1 cellular context compared by ENCODE assay signal in the genomic region with DNA sequence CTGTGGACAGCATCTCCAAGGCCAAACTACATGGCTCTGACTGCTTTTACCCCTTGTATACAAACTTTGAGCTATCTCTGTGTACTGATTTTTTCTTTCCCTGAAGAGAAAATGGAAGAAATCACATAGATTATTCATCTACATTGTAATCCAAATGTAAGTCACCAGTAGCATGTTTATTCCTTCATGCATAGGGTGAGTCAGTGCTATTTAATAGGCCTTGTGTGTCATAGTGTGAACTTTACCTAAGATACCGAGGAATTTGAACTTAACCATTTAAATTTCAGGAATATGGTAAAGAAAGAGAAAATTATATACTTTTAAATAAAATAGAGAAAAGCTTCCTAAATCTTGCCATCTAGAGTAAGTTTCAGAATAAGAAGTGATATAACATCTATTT.
TF ChIP-seq lines count a peak whose summit lies in the region.

No MANE protein-coding gene starts in this region.

TF ChIP-seq in HepG2, 621 proteins besides CTCF, POLR2A, EP300 and RAD21:
- TF ChIP-seq ZEB1 (IDR thresholded peaks at IDR 0.05; ENCODE audit: insufficient replicate concordance, low read depth) (no peak), TRIM24 (CRISPR knock-in tag; IDR thresholded peaks at IDR 0.05) (no peak), PHF21A (CRISPR knock-in tag; IDR thresholded peaks at IDR 0.05) (no peak), JARID2 (CRISPR knock-in tag; IDR thresholded peaks at IDR 0.05; ENCODE audit: insufficient replicate concordance) (no peak), ZNF652 (CRISPR knock-in tag; IDR thresholded peaks at IDR 0.05; ENCODE audit: borderline replicate concordance, low read depth) (peak; percentile 64; the same call in 1 of the 2 replicates), HCFC1 (IDR thresholded peaks at IDR 0.05; ENCODE audit: low read depth, low read length) (no peak), NR2F2 (IDR thresholded peaks at IDR 0.05; ENCODE audit: borderline replicate concordance, low read depth) (no peak)
- TF ChIP-seq, protein P1, sequence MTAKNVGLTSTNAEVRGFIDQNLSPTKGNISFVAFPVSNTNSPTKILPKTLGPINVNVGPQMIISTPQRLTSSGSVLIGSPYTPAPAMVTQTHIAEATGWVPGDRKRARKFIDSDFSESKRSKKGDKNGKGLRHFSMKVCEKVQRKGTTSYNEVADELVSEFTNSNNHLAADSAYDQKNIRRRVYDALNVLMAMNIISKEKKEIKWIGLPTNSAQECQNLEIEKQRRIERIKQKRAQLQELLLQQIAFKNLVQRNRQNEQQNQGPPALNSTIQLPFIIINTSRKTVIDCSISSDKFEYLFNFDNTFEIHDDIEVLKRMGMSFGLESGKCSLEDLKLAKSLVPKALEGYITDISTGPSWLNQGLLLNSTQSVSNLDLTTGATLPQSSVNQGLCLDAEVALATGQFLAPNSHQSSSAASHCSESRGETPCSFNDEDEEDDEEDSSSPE (CRISPR knock-in tag; IDR thresholded peaks at IDR 0.05): no peak
